In genomic region chr9:35845824-35846771, GRCh38 we compare ENCODE assay signal across 14 cellular contexts. TPM values are rescaled to one million over a fixed set of nuclear protein-coding genes. Genes with fewer than 3 reads are reported as not detected.
DNase-seq lines count a peak whose midpoint lies in the region; ATAC-seq and TF ChIP-seq lines count a peak whose summit lies in the region.
"Had no signal": no experiment of that assay in that cellular context is flagged by ENCODE, and none has a peak within 500 bp of the region (broad histone marks: within the 10 kb centered on the region; RNA-seq: fewer than 3 reads in every experiment).

No MANE protein-coding gene starts in this region.

- H3K4me1 Mint-ChIP-seq in stimulated activated naive CD8-positive, alpha-beta T cell treated with anti-CD3 and anti-CD28 coated beads, Interleukin-15, Interleukin-2, amounts not matched to agents 100 ng/mL and 50 ng/mL, for 24 hours (ENCODE audit: low read depth): peaks cover 43% of the 10 kb centered on the region
- H3K4me1 Mint-ChIP-seq in endodermal cell: peaks cover 11% of the 10 kb centered on the region
- H3K4me1 Mint-ChIP-seq in naive thymus-derived CD8-positive, alpha-beta T cell: peaks cover 10 to 56% (median 23%) of the 10 kb centered on the region in 4 donors

- TF ChIP-seq CTCF in endodermal cell (conservative IDR thresholded peaks at IDR 0.05): peak; percentile 18
- no peak for TF ChIP-seq CTCF in upper lobe of right lung (IDR thresholded peaks at IDR 0.05)

- H3K9me3 Mint-ChIP-seq in stimulated activated naive CD8-positive, alpha-beta T cell treated with anti-CD3 and anti-CD28 coated beads, Interleukin-15, Interleukin-2, amounts not matched to agents 100 ng/mL and 50 ng/mL, for 24 hours: no peaks in the 10 kb centered on the region
- H3K9me3 Mint-ChIP-seq in endodermal cell: no peaks in the 10 kb centered on the region
- no peaks in the 10 kb centered on the region for H3K9me3 Mint-ChIP-seq in naive thymus-derived CD8-positive, alpha-beta T cell

- no peak overlapping the region for H3K9ac ChIP-seq in endodermal cell (ENCODE audit: extremely low read depth, low read length, poor library complexity, severe bottlenecking)

- no peak overlapping the region for H3K4me3 Mint-ChIP-seq in stimulated activated naive CD8-positive, alpha-beta T cell treated with anti-CD3 and anti-CD28 coated beads, Interleukin-15, Interleukin-2, amounts not matched to agents 100 ng/mL and 50 ng/mL, for 24 hours
- H3K4me3 Mint-ChIP-seq in endodermal cell: peak overlapping the region; percentile 65
- H3K4me3 Mint-ChIP-seq in naive thymus-derived CD8-positive, alpha-beta T cell: peak overlapping the region in 6 of 10 donors; percentile 46 to 78 (median 57)

- H3K4me1 ChIP-seq in endodermal cell (ENCODE audit: control insufficient read depth, insufficient read depth, low read length) (no peaks in the 10 kb centered on the region), upper lobe of right lung (peaks cover 33% of the 10 kb centered on the region)

- H3K27ac Mint-ChIP-seq in stimulated activated naive CD8-positive, alpha-beta T cell treated with anti-CD3 and anti-CD28 coated beads, Interleukin-15, Interleukin-2, amounts not matched to agents 100 ng/mL and 50 ng/mL, for 24 hours: peak overlapping the region; percentile 43
- H3K27ac Mint-ChIP-seq in endodermal cell: peak overlapping the region; percentile 27
- peak overlapping the region in 8 of 10 donors; percentile 1 to 79 (median 64) for H3K27ac Mint-ChIP-seq in naive thymus-derived CD8-positive, alpha-beta T cell

- H3K36me3 ChIP-seq in endodermal cell (ENCODE audit: control insufficient read depth, insufficient read depth, low read length) (peaks cover 6% of the 10 kb centered on the region), upper lobe of right lung (no peaks in the 10 kb centered on the region)

- H3K27ac ChIP-seq in endodermal cell (ENCODE audit: low read depth, low read length) (no peak overlapping the region), upper lobe of right lung (peak overlapping the region; percentile 63)
- H3K27ac ChIP-seq: SK-N-MC had no signal

- H3K4me3 ChIP-seq in endodermal cell (ENCODE audit: low read length) (no peak overlapping the region), upper lobe of right lung (peak overlapping the region; percentile 17)
- H3K4me3 ChIP-seq: SK-N-MC had no signal

- H3K27me3 ChIP-seq in endodermal cell (ENCODE audit: control insufficient read depth, insufficient read depth, low read length, poor library complexity, severe bottlenecking) (peaks cover 35% of the 10 kb centered on the region), upper lobe of right lung (no peaks in the 10 kb centered on the region)

- intact Hi-C loops in upper lobe of right lung (cut with DNase I): no loop called here

- H3K36me3 Mint-ChIP-seq in stimulated activated naive CD8-positive, alpha-beta T cell treated with anti-CD3 and anti-CD28 coated beads, Interleukin-15, Interleukin-2, amounts not matched to agents 100 ng/mL and 50 ng/mL, for 24 hours (ENCODE audit: low read depth): no peaks in the 10 kb centered on the region
- H3K36me3 Mint-ChIP-seq in endodermal cell (ENCODE audit: low read depth): peaks cover 10% of the 10 kb centered on the region
- H3K36me3 Mint-ChIP-seq in naive thymus-derived CD8-positive, alpha-beta T cell: peaks cover 5 to 17% (median 6%) of the 10 kb centered on the region in 3 donors

- no peak for DNase-seq in stimulated activated naive CD8-positive, alpha-beta T cell treated with anti-CD3 and anti-CD28 coated beads, Interleukin-15, Interleukin-2, amounts not matched to agents 100 U/mL and 50 U/mL, for 24 hours
- DNase-seq in endodermal cell: peak; percentile 84
- no peak for DNase-seq in naive thymus-derived CD8-positive, alpha-beta T cell
- DNase-seq in upper lobe of right lung: peak; percentile 74
- no peak for DNase-seq in NCI-H1694 (lab: John Stamatoyannopoulos, UW)
- no peak for DNase-seq in DMS 273 treated with DMSO at 0.1 percent for 48 hours (lab: John Stamatoyannopoulos, UW)
- DNase-seq in putamen (ENCODE audit: low spot score): no peak
- DNase-seq: aorta, GDM1, NCI-H526 had no signal

- ATAC-seq in stimulated activated naive CD8-positive, alpha-beta T cell treated with anti-CD3 and anti-CD28 coated beads, Interleukin-15, Interleukin-2, amounts not matched to agents 100 U/mL and 50 U/mL, for 24 hours: no peak
- ATAC-seq in naive thymus-derived CD8-positive, alpha-beta T cell: no peak
- peak; percentile 66 for ATAC-seq in upper lobe of right lung

- no peaks in the 10 kb centered on the region for H3K27me3 Mint-ChIP-seq in stimulated activated naive CD8-positive, alpha-beta T cell treated with anti-CD3 and anti-CD28 coated beads, Interleukin-15, Interleukin-2, amounts not matched to agents 100 ng/mL and 50 ng/mL, for 24 hours
- peaks cover 25% of the 10 kb centered on the region for H3K27me3 Mint-ChIP-seq in endodermal cell (ENCODE audit: insufficient read depth)
- no peaks in the 10 kb centered on the region for H3K27me3 Mint-ChIP-seq in naive thymus-derived CD8-positive, alpha-beta T cell

- POLR2A ChIA-PET in naive thymus-derived CD8-positive, alpha-beta T cell (lab: Charles Lee): interaction anchor here (1.1 kb wide), 1 partner anchor 32 kb away, joined by 3 read pairs; the partner anchor contains the start of gene HINT2

- whole genome bisulfite sequencing in endodermal cell (ENCODE audit: insufficient coverage in 1 of 2, insufficient read length in 1 of 2), 2 experiments: 40 to 68% methylated on average over 37 to 52 of the region's 53 CpGs

- H3K9me3 ChIP-seq in endodermal cell (ENCODE audit: control insufficient read depth, low read length) (no peaks in the 10 kb centered on the region), upper lobe of right lung (no peaks in the 10 kb centered on the region)

RNA-seq across cellular contexts. Expression of gene TMEM8B, which starts 17.1 kb away (rescaled TPM):
- 10 to 100 TPM; 12.8 to 18.3 TPM for total RNA-seq in endodermal cell
- polyA plus RNA-seq in endodermal cell (2013, experiment 1 of 2): 29.5 TPM
- 26.0 TPM for polyA plus RNA-seq in endodermal cell (2013, experiment 2 of 2)
- 10 to 100 TPM in 1 of 2 experiments, 1 to 10 TPM in 1; 8.8 to 10.2 TPM for total RNA-seq in naive thymus-derived CD8-positive, alpha-beta T cell
- polyA plus RNA-seq in naive thymus-derived CD8-positive, alpha-beta T cell: 1 to 10 TPM; 1.5 to 2.4 (median 2.1) TPM
- total RNA-seq in upper lobe of right lung: 13.7 TPM

RNA-seq across cellular contexts. Expression of gene FAM221B, which starts 17.6 kb away (rescaled TPM):
- total RNA-seq in endodermal cell: under 1 TPM in 1 of 2 donors, not detected in 1; 0.22 TPM
- polyA plus RNA-seq in endodermal cell (2013, experiment 1 of 2): 0.32 TPM
- 0.70 TPM for polyA plus RNA-seq in endodermal cell (2013, experiment 2 of 2)
- not detected for total RNA-seq in naive thymus-derived CD8-positive, alpha-beta T cell
- polyA plus RNA-seq in naive thymus-derived CD8-positive, alpha-beta T cell: not detected
- total RNA-seq in upper lobe of right lung: not detected
- total RNA-seq: aorta, kidney epithelial cell had no signal
- polyA plus RNA-seq: AG04450 had no signal

RNA-seq across cellular contexts. Expression of gene OR13J1, which starts 24.1 kb away (rescaled TPM):
- not detected for total RNA-seq in endodermal cell
- polyA plus RNA-seq in endodermal cell (2013, experiment 1 of 2): not detected
- polyA plus RNA-seq in endodermal cell (2013, experiment 2 of 2): not detected
- not detected for total RNA-seq in naive thymus-derived CD8-positive, alpha-beta T cell
- not detected for polyA plus RNA-seq in naive thymus-derived CD8-positive, alpha-beta T cell
- total RNA-seq in upper lobe of right lung: not detected
- total RNA-seq: aorta, kidney epithelial cell had no signal
- polyA plus RNA-seq: AG04450, aorta had no signal

RNA-seq across cellular contexts. Expression of gene HINT2, which starts 31.3 kb away (rescaled TPM):
- total RNA-seq in endodermal cell (10 to 100 TPM; 34.3 to 48.6 TPM), upper lobe of right lung (37.1 TPM)
- 68.5 TPM for polyA plus RNA-seq in endodermal cell (2013, experiment 1 of 2)
- polyA plus RNA-seq in endodermal cell (2013, experiment 2 of 2): 57.9 TPM
- total RNA-seq in naive thymus-derived CD8-positive, alpha-beta T cell: 10 to 100 TPM; 25.4 to 27.9 TPM
- 10 to 100 TPM; 73.0 to 87.9 (median 78.5) TPM for polyA plus RNA-seq in naive thymus-derived CD8-positive, alpha-beta T cell

RNA-seq across cellular contexts. Expression of gene SPAG8, which starts 34.0 kb away (rescaled TPM):
- total RNA-seq in endodermal cell (1 to 10 TPM; 1.2 to 1.4 TPM), upper lobe of right lung (2.8 TPM)
- polyA plus RNA-seq in endodermal cell (2013, experiment 1 of 2): 2.2 TPM
- polyA plus RNA-seq in endodermal cell (2013, experiment 2 of 2): 1.9 TPM
- 1 to 10 TPM; 7.0 to 8.9 TPM for total RNA-seq in naive thymus-derived CD8-positive, alpha-beta T cell
- polyA plus RNA-seq in naive thymus-derived CD8-positive, alpha-beta T cell: 1 to 10 TPM in 2 of 3 donors, under 1 TPM in 1; 0.17 to 2.2 (median 1.7) TPM
- total RNA-seq: kidney epithelial cell had no signal

Comparison
In these comparisons a context has a peak if more than half of its experiments do, and no peak if none do; other contexts are left out.
1. DNase-seq: peak in endodermal cell (single experiment) and upper lobe of right lung (single experiment); none in stimulated activated naive CD8-positive, alpha-beta T cell treated with anti-CD3 and anti-CD28 coated beads, Interleukin-15, Interleukin-2, amounts not matched to agents 100 U/mL and 50 U/mL, for 24 hours (single experiment), naive thymus-derived CD8-positive, alpha-beta T cell (0 of 10), NCI-H1694 (single experiment), DMS 273 treated with DMSO at 0.1 percent for 48 hours (single experiment) and putamen (single experiment).
2. Peak in every context shown above with its lines, with median percentiles within 50 percentile points of each other: H3K27ac Mint-ChIP-seq.